Comparison of ENCODE assay signal across 8 cellular contexts in genomic region chr11:67584205-67584880, GRCh38. TPM values are rescaled to one million over a fixed set of nuclear protein-coding genes. Genes with fewer than 3 reads are reported as not detected.
DNase-seq lines count a peak whose midpoint lies in the region; ATAC-seq and TF ChIP-seq lines count a peak whose summit lies in the region.

No MANE protein-coding gene starts in this region.

- peak; percentile 30 for ATAC-seq in GM23338
- ATAC-seq in psoas muscle = peak; percentile 39 to 67 (median 55)
- no peak for ATAC-seq in GM19351 (IDR thresholded peaks at IDR 0.05; ENCODE audit: unreplicated experiment)

- H3K27ac Mint-ChIP-seq in GM23338 = peak overlapping the region; percentile 93

- no peaks in the 10 kb centered on the region for H3K9me3 ChIP-seq in hepatocyte (ENCODE audit: low read depth)
- H3K9me3 ChIP-seq in psoas muscle = no peaks in the 10 kb centered on the region

- WGBS in hepatocyte (ENCODE audit: low lambda C conversion rate, missing lambda C conversion rate) = 18% methylated on average over 27 of the region's 33 CpGs
- WGBS in psoas muscle, 3 donors = 16 to 21% (median 20%) methylated on average over 24 to 33 of the region's 33 CpGs

- H2AFZ ChIP-seq in GM23338 = no peak overlapping the region
- H2AFZ ChIP-seq in hepatocyte = peak overlapping the region; percentile 43

- peaks cover 11% of the 10 kb centered on the region; the same call in 1 of the 2 replicates for H3K36me3 ChIP-seq in GM23338 (ENCODE audit: insufficient read depth)
- H3K36me3 ChIP-seq in hepatocyte (replicated peaks; ENCODE audit: insufficient read depth, low read depth) = no peaks in the 10 kb centered on the region
- H3K36me3 ChIP-seq in psoas muscle (ENCODE audit: insufficient read depth in 1 of 2, low read depth in 1 of 2) = peaks cover 0 to 47% of the 10 kb centered on the region in 2 donors

- no peak for TF ChIP-seq CTCF in AG10803 (conservative IDR thresholded peaks at IDR 0.05; ENCODE audit: low read length)
- no peak for TF ChIP-seq CTCF in GM23338 (conservative IDR thresholded peaks at IDR 0.05; ENCODE audit: low read depth in 2 of 2)
- no peak for TF ChIP-seq CTCF in hepatocyte (IDR thresholded peaks at IDR 0.05; ENCODE audit: poor library complexity)
- TF ChIP-seq CTCF in psoas muscle (IDR thresholded peaks at IDR 0.05) = no peak

- peak overlapping the region; percentile 85 for H3K4me3 Mint-ChIP-seq in GM23338

- H3K4me3 ChIP-seq in AG10803 (ENCODE audit: low read length) = peak overlapping the region; percentile 80
- H3K4me3 ChIP-seq in GM23338 = peak overlapping the region; percentile 88
- H3K4me3 ChIP-seq in hepatocyte = peak overlapping the region; percentile 69
- peak overlapping the region; percentile 95 for H3K4me3 ChIP-seq in psoas muscle

- H3F3A ChIP-seq in GM23338 (replicated peaks; ENCODE audit: low read depth) = peaks cover 20% of the 10 kb centered on the region

- H3K27me3 Mint-ChIP-seq in GM23338 (ENCODE audit: insufficient read depth, low read depth, poor library complexity) = peaks cover 30% of the 10 kb centered on the region

- peaks cover 2% of the 10 kb centered on the region; the same call in 2 of the 3 replicates for H3K9me3 Mint-ChIP-seq in GM23338

- H3K27me3 ChIP-seq in GM23338 (ENCODE audit: insufficient read depth) = no peaks in the 10 kb centered on the region
- H3K27me3 ChIP-seq in hepatocyte = no peaks in the 10 kb centered on the region
- no peaks in the 10 kb centered on the region for H3K27me3 ChIP-seq in psoas muscle (ENCODE audit: insufficient read depth in 3 of 3, low read length in 2 of 3)

- H3K4me1 ChIP-seq in GM23338 (ENCODE audit: insufficient read depth) = peaks cover 33% of the 10 kb centered on the region
- peaks cover 43% of the 10 kb centered on the region for H3K4me1 ChIP-seq in hepatocyte (ENCODE audit: insufficient read depth)
- peaks cover 12% of the 10 kb centered on the region for H3K4me1 ChIP-seq in psoas muscle

- intact Hi-C loops in psoas muscle (cut with DNase I) = no loop called here

- H3K79me2 ChIP-seq in GM23338 (replicated peaks; ENCODE audit: insufficient read depth) = peaks cover 27% of the 10 kb centered on the region
- H3K79me2 ChIP-seq in hepatocyte = peaks cover 22% of the 10 kb centered on the region

- peaks cover 48% of the 10 kb centered on the region for H3K36me3 Mint-ChIP-seq in GM23338 (ENCODE audit: low read depth)

- peaks cover 55% of the 10 kb centered on the region for H3K4me1 Mint-ChIP-seq in GM23338

- peak overlapping the region; percentile 95 for H3K4me2 ChIP-seq in GM23338
- H3K4me2 ChIP-seq in hepatocyte = peak overlapping the region; percentile 96

- H3K9me2 ChIP-seq in GM23338 (ENCODE audit: insufficient read depth) (no peaks in the 10 kb centered on the region), hepatocyte (replicated peaks; ENCODE audit: insufficient read depth) (no peaks in the 10 kb centered on the region)

- peak overlapping the region; percentile 80; the same call in 1 of the 2 replicates for H3K27ac ChIP-seq in GM23338 (ENCODE audit: low read depth)
- peak overlapping the region; percentile 93 for H3K27ac ChIP-seq in hepatocyte
- peak overlapping the region; percentile 96 for H3K27ac ChIP-seq in psoas muscle

- H4K20me1 ChIP-seq in GM23338 (replicated peaks; ENCODE audit: insufficient read depth) (peaks cover 17% of the 10 kb centered on the region; the same call in 1 of the 2 replicates), hepatocyte (ENCODE audit: insufficient read depth, poor library complexity, severe bottlenecking) (peaks cover 20% of the 10 kb centered on the region)

- peak; percentile 66 for DNase-seq in AG10803 (ENCODE audit: low read depth)
- peak; percentile 65 for DNase-seq in GM23338 (ENCODE audit: low spot score)
- peak; percentile 57 for DNase-seq in RKO (ENCODE audit: low spot score)
- peak; percentile 78 for DNase-seq in astrocyte of the hippocampus (ENCODE audit: low read depth, low spot score)
- peak; percentile 81 for DNase-seq in hepatocyte (ENCODE audit: low spot score)
- DNase-seq in psoas muscle = peak; percentile 78 to 86
- no peak for DNase-seq in cortex of kidney (lab: John Stamatoyannopoulos, UW)

TF ChIP-seq in GM23338, 12 proteins besides CTCF, POLR2A, EP300 and RAD21 (continues in another document):
- TF ChIP-seq CREB1 (CRISPR knock-in tag; IDR thresholded peaks at IDR 0.05; ENCODE audit: low read depth) (no peak), ZNF331 (CRISPR knock-in tag; IDR thresholded peaks at IDR 0.05; ENCODE audit: low read depth) (no peak), POLR2AphosphoS5 (IDR thresholded peaks at IDR 0.05; ENCODE audit: low read depth) (no peak; the same call in 1 of the 2 replicates), STAT1 (IDR thresholded peaks at IDR 0.05; ENCODE audit: unreplicated experiment) (no peak), NANOG (IDR thresholded peaks at IDR 0.05; ENCODE audit: borderline replicate concordance) (no peak), JUNB (IDR thresholded peaks at IDR 0.05; ENCODE audit: unreplicated experiment) (no peak), EZH2phosphoT487 (IDR thresholded peaks at IDR 0.05; ENCODE audit: unreplicated experiment) (no peak), ZNF114 (CRISPR knock-in tag; IDR thresholded peaks at IDR 0.05) (no peak)

RNA-seq across cellular contexts. Expression of gene GSTP1, which starts 0.7 kb away (rescaled TPM):
- total RNA-seq in GM23338 (2014; rRNA removed; shearing (Covaris generic)) = 1,021 and 1,776 TPM in 2 replicates
- polyA plus RNA-seq in GM23338 (2016; fragmentation: Nextera tagmentation; extraction: Ambion mirVana) = 1,881 and 1,914 TPM in 2 replicates
- 943 and 1,040 TPM in 2 replicates for total RNA-seq in hepatocyte
- 1,974 and 1,982 TPM in 2 replicates for polyA plus RNA-seq in hepatocyte
- 100 to 1,000 TPM; 224 to 364 (median 274) TPM for total RNA-seq in psoas muscle
- polyA plus RNA-seq in psoas muscle = 100 to 1,000 TPM; 279 to 410 (median 383) TPM

RNA-seq across cellular contexts. Expression of gene NDUFV1, which starts 22.4 kb away (rescaled TPM):
- 202 and 241 TPM in 2 replicates for total RNA-seq in GM23338 (2014; rRNA removed; shearing (Covaris generic))
- 98.6 and 104 TPM in 2 replicates for polyA plus RNA-seq in GM23338 (2016; fragmentation: Nextera tagmentation; extraction: Ambion mirVana)
- total RNA-seq in hepatocyte = 163 and 194 TPM in 2 replicates
- 226 and 239 TPM in 2 replicates for polyA plus RNA-seq in hepatocyte
- 100 to 1,000 TPM; 250 to 413 (median 364) TPM for total RNA-seq in psoas muscle
- polyA plus RNA-seq in psoas muscle = 100 to 1,000 TPM; 248 to 340 (median 287) TPM

RNA-seq across cellular contexts. Expression of gene NUDT8, which starts 45.4 kb away (rescaled TPM):
- total RNA-seq in GM23338 (2014; rRNA removed; shearing (Covaris generic)) = 5.0 and 6.6 TPM in 2 replicates
- 15.1 and 16.4 TPM in 2 replicates for polyA plus RNA-seq in GM23338 (2016; fragmentation: Nextera tagmentation; extraction: Ambion mirVana)
- 12.9 and 13.6 TPM in 2 replicates for total RNA-seq in hepatocyte
- polyA plus RNA-seq in hepatocyte = 28.7 and 29.2 TPM in 2 replicates
- total RNA-seq in psoas muscle = 10 to 100 TPM; 19.0 to 37.0 (median 31.8) TPM
- polyA plus RNA-seq in psoas muscle = 10 to 100 TPM; 28.5 to 52.2 (median 48.9) TPM

RNA-seq across cellular contexts. Expression of gene TBX10, which starts 55.2 kb away (rescaled TPM):
- total RNA-seq in GM23338 (2014; rRNA removed; shearing (Covaris generic)) = 0.10 TPM in 1 of 2 replicates, not detected in the other
- polyA plus RNA-seq in GM23338 (2016; fragmentation: Nextera tagmentation; extraction: Ambion mirVana) (not detected in 2 replicates), hepatocyte (0.34 TPM in 1 of 2 replicates, not detected in the other), psoas muscle (under 1 TPM in 1 of 3 donors, not detected in 2; 0.01 TPM)
- total RNA-seq in hepatocyte (0.70 TPM in 1 of 2 replicates, not detected in the other), psoas muscle (not detected)
